8 cellular contexts compared by ENCODE assay signal in the genomic region with DNA sequence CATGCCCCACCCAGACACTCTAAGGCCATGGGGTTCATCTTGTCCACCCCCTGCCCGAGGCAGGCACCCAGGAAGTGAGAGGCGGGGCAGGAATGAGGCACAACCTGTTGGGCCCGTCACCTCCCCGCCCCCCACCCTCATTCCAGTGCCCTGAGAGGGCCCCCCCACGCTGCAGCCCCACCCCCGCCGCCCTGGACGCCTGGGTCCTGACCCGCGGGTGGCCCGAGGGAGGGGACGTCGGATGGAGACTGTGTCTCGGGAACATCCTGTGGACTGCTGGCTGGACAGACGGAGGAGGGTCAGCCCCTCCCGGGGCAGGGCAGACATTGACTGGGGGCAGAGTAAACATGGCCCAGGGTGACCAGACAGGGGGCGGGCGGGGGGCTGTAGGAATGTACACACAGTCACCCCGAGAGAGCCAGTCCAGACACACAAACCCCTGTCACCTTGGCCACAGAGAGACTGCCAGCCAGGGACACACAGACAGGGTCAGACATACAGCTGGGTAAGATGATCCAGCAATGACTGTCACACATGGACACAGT. TPM values are rescaled to one million over a fixed set of nuclear protein-coding genes. Genes with fewer than 3 reads are reported as not detected.
DNase-seq lines count a peak whose midpoint lies in the region; ATAC-seq and TF ChIP-seq lines count a peak whose summit lies in the region.

No MANE protein-coding gene starts in this region.

- peak overlapping the region; percentile 90 to 100 (median 99) for H3K4me2 ChIP-seq in BLaER1 treated with 17β-estradiol and CSF1 and Interleukin-3, amounts not matched to agents 10 nM and 100 nM

- H3K9me3 Mint-ChIP-seq in nephron progenitor cell: no peaks in the 10 kb centered on the region

- no peaks in the 10 kb centered on the region for H4K20me1 ChIP-seq in BLaER1 treated with 17β-estradiol and CSF1 and Interleukin-3, amounts not matched to agents 10 nM and 100 nM

- H3K4me3 ChIP-seq in BLaER1 treated with 17β-estradiol and CSF1 and Interleukin-3, amounts not matched to agents 10 nM and 100 nM: peak overlapping the region in 8 of 10 experiments; percentile 61 to 72 (median 66); a peak in 8 of 20 replicates
- no peak overlapping the region for H3K4me3 ChIP-seq in Panc1 (ENCODE audit: low read depth in 2 of 2, low read length in 2 of 2)

- H3K27me3 ChIP-seq in BLaER1 treated with 17β-estradiol and CSF1 and Interleukin-3, amounts not matched to agents 10 nM and 100 nM: no peaks in the 10 kb centered on the region
- no peaks in the 10 kb centered on the region for H3K27me3 ChIP-seq in Panc1 (ENCODE audit: control insufficient read depth, insufficient read depth, low read length)

- H3K36me3 ChIP-seq in BLaER1 treated with 17β-estradiol and CSF1 and Interleukin-3, amounts not matched to agents 10 nM and 100 nM: no peaks in the 10 kb centered on the region
- no peaks in the 10 kb centered on the region for H3K36me3 ChIP-seq in Panc1 (ENCODE audit: control insufficient read depth, insufficient read depth, low read length)

- POLR2A ChIA-PET in Panc1 (lab: Charles Lee): interaction anchor here (0.6 kb wide), 1 partner anchor 8 kb away, joined by 4 read pairs; no protein-coding TSS in a partner anchor

- TF ChIP-seq CTCF in Panc1 (IDR thresholded peaks at IDR 0.05) (no peak), nephron progenitor cell (IDR thresholded peaks at IDR 0.05) (no peak)

- no peaks in the 10 kb centered on the region for H3K27me3 Mint-ChIP-seq in nephron progenitor cell (ENCODE audit: low read depth, poor library complexity)

- DNase-seq in Panc1 (ENCODE audit: low read depth, low spot score) (no peak), epithelial cell of prostate (ENCODE audit: low read depth, low spot score) (no peak), nephron progenitor cell (peak; percentile 31), NCI-H2081 treated with DMSO at 0.1 percent for 48 hours (lab: John Stamatoyannopoulos, UW) (no peak), mesenteric fat pad (ENCODE audit: low spot score) (no peak)
- DNase-seq in activated CD4-positive, CD25-positive, alpha-beta regulatory T cell (lab: John Stamatoyannopoulos, UW): no peak

- H3K27ac ChIP-seq in BLaER1 treated with 17β-estradiol and CSF1 and Interleukin-3, amounts not matched to agents 10 nM and 100 nM: peak overlapping the region; percentile 98 to 100 (median 99)
- H3K27ac ChIP-seq in Panc1 (ENCODE audit: low read length) (peak overlapping the region; percentile 79), epithelial cell of prostate (peak overlapping the region; percentile 100)

- in situ Hi-C loops in Panc1 (cut with HindIII; ENCODE audit: low pct_unique_long_range_greater_than_20kb, low sequenced_read_pairs): no loop called here

- peaks cover 34% of the 10 kb centered on the region for H3K4me1 Mint-ChIP-seq in nephron progenitor cell

- no peaks in the 10 kb centered on the region for H3K9me3 ChIP-seq in BLaER1 treated with 17β-estradiol and CSF1 and Interleukin-3, amounts not matched to agents 10 nM and 100 nM (replicated peaks in 1 of 11)
- H3K9me3 ChIP-seq in Panc1 (ENCODE audit: control insufficient read depth, insufficient read depth, low read depth, low read length): no peaks in the 10 kb centered on the region

- intact Hi-C loops in Panc1 (cut with micrococcal nuclease; ENCODE audit: unreplicated experiment): no loop called here

- peak overlapping the region; percentile 92 to 99 (median 96) for H3K9ac ChIP-seq in BLaER1 treated with 17β-estradiol and CSF1 and Interleukin-3, amounts not matched to agents 10 nM and 100 nM

- ATAC-seq in Panc1: no peak
- no peak for ATAC-seq in GM19452 (IDR thresholded peaks at IDR 0.05; ENCODE audit: unreplicated experiment)

- H3K36me3 Mint-ChIP-seq in nephron progenitor cell (ENCODE audit: low read depth): no peaks in the 10 kb centered on the region

- CTCF ChIA-PET in Panc1 (lab: Charles Lee): no interaction called here

- no TSS peak for BruUV-seq in Panc1 (replicated peaks; lab: Mats Ljungman, UMichigan)

- peak overlapping the region; percentile 73 for H3K4me3 Mint-ChIP-seq in nephron progenitor cell

- H3K4me1 ChIP-seq in BLaER1 treated with 17β-estradiol and CSF1 and Interleukin-3, amounts not matched to agents 10 nM and 100 nM: peaks cover 82 to 92% (median 89%) of the 10 kb centered on the region in 10 experiments
- H3K4me1 ChIP-seq in Panc1 (ENCODE audit: control insufficient read depth, insufficient read depth, low read length): peaks cover 56% of the 10 kb centered on the region

- H3K27ac Mint-ChIP-seq in nephron progenitor cell: no peak overlapping the region

RNA-seq across cellular contexts. Expression of a gene that starts 7.4 kb away (rescaled TPM):
- total RNA-seq in Panc1 (2021; ENCODE audit: unreplicated experiment): 49.7 TPM
- polyA plus RNA-seq in Panc1 (2012; ENCODE audit: insufficient read length): 73.3 TPM
- 800 TPM for total RNA-seq in mesenteric fat pad

RNA-seq across cellular contexts. Expression of a gene that starts 8.6 kb away (rescaled TPM):
- total RNA-seq in Panc1 (2021; ENCODE audit: unreplicated experiment): 14.3 TPM
- 27.7 TPM for polyA plus RNA-seq in Panc1 (2012; ENCODE audit: insufficient read length)
- 57.7 TPM for total RNA-seq in mesenteric fat pad

RNA-seq across cellular contexts. Expression of a gene that starts 17.7 kb away (rescaled TPM):
- total RNA-seq in Panc1 (2021; ENCODE audit: unreplicated experiment) (61.0 TPM), mesenteric fat pad (238 TPM)
- polyA plus RNA-seq in Panc1 (2012; ENCODE audit: insufficient read length): 149 TPM

RNA-seq across cellular contexts. Expression of a gene that starts 17.9 kb away (rescaled TPM):
- total RNA-seq in Panc1 (2021; ENCODE audit: unreplicated experiment) (24.8 TPM), mesenteric fat pad (2.1 TPM)
- 8.8 TPM for polyA plus RNA-seq in Panc1 (2012; ENCODE audit: insufficient read length)

RNA-seq across cellular contexts. Expression of a gene that starts 22.5 kb away (rescaled TPM):
- total RNA-seq in Panc1 (2021; ENCODE audit: unreplicated experiment) (44.9 TPM), mesenteric fat pad (2.7 TPM)
- polyA plus RNA-seq in Panc1 (2012; ENCODE audit: insufficient read length): 67.1 TPM

Comparison
In these comparisons a context has a peak if more than half of its experiments do, and no peak if none do; other contexts are left out.
1. H3K4me3 ChIP-seq: peak in BLaER1 treated with 17β-estradiol and CSF1 and Interleukin-3, amounts not matched to agents 10 nM and 100 nM (8 of 10); none in Panc1 (0 of 2).
2. RNA of a gene that starts 7.4 kb away (total RNA-seq): 800 TPM in mesenteric fat pad (single experiment); 49.7 TPM in Panc1 (single experiment); every median in the first group is over 10 times any median in the second.
3. Peak in every context shown above with its lines, with median percentiles within 50 percentile points of each other: H3K27ac ChIP-seq.